ENCODE assay signal across 11 cellular contexts in genomic region chr2:47300609-47301276, GRCh38.
DNase-seq lines count a peak whose midpoint lies in the region; ATAC-seq lines count a peak whose summit lies in the region.
"Had no signal": no experiment of that assay in that cellular context is flagged by ENCODE, and none has a peak within 500 bp of the region (broad histone marks: within the 10 kb centered on the region; RNA-seq: fewer than 3 reads in every experiment).

No MANE protein-coding gene starts in this region.

- peak; percentile 69 for DNase-seq in GF-D8 (lab: John Stamatoyannopoulos, UW)
- DNase-seq in A172 (ENCODE audit: low spot score) = no peak
- DNase-seq in NK-92 (lab: John Stamatoyannopoulos, UW; ENCODE audit: unreplicated experiment) = no peak
- no peak for DNase-seq in NCI-H524 (lab: John Stamatoyannopoulos, UW)
- DNase-seq in NCI-H1930 (lab: John Stamatoyannopoulos, UW) = no peak
- DNase-seq: activated gamma-delta T cell treated with Interleukin-2 at 50 U/mL for 16 hours, DND-41, NCI-H1092 treated with DMSO at 0.1 percent for 48 hours had no signal

- ATAC-seq in GM21515 (IDR thresholded peaks at IDR 0.05; ENCODE audit: unreplicated experiment) (peak; percentile 80), HG03575 (IDR thresholded peaks at IDR 0.05; ENCODE audit: extremely low read depth, insufficient number of reproducible peaks, low FRiP score, unreplicated experiment) (peak; percentile 52), esophagus mucosa (peak; percentile 66)
